1 cellular context compared by ENCODE assay signal in genomic region chr1:234533975-234534876, GRCh38.
A peak's percentile ranks its signal among the peaks of the same experiment; 100 is the strongest.
TF ChIP-seq lines count a peak whose summit lies in the region.

No MANE protein-coding gene starts in this region.

TF ChIP-seq in HEK293, 187 proteins besides CTCF, POLR2A, EP300 and RAD21 (continued from another document and continues in another):
- TF ChIP-seq, protein P1, sequence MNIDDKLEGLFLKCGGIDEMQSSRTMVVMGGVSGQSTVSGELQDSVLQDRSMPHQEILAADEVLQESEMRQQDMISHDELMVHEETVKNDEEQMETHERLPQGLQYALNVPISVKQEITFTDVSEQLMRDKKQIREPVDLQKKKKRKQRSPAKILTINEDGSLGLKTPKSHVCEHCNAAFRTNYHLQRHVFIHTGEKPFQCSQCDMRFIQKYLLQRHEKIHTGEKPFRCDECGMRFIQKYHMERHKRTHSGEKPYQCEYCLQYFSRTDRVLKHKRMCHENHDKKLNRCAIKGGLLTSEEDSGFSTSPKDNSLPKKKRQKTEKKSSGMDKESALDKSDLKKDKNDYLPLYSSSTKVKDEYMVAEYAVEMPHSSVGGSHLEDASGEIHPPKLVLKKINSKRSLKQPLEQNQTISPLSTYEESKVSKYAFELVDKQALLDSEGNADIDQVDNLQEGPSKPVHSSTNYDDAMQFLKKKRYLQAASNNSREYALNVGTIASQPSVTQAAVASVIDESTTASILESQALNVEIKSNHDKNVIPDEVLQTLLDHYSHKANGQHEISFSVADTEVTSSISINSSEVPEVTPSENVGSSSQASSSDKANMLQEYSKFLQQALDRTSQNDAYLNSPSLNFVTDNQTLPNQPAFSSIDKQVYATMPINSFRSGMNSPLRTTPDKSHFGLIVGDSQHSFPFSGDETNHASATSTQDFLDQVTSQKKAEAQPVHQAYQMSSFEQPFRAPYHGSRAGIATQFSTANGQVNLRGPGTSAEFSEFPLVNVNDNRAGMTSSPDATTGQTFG (tag by site-specific recombination; IDR thresholded peaks at IDR 0.05; ENCODE audit: borderline replicate concordance), result no peak
- no peak for TF ChIP-seq EGR2 (tag by site-specific recombination; IDR thresholded peaks at IDR 0.05; ENCODE audit: low read depth)
- TF ChIP-seq, protein P2, sequence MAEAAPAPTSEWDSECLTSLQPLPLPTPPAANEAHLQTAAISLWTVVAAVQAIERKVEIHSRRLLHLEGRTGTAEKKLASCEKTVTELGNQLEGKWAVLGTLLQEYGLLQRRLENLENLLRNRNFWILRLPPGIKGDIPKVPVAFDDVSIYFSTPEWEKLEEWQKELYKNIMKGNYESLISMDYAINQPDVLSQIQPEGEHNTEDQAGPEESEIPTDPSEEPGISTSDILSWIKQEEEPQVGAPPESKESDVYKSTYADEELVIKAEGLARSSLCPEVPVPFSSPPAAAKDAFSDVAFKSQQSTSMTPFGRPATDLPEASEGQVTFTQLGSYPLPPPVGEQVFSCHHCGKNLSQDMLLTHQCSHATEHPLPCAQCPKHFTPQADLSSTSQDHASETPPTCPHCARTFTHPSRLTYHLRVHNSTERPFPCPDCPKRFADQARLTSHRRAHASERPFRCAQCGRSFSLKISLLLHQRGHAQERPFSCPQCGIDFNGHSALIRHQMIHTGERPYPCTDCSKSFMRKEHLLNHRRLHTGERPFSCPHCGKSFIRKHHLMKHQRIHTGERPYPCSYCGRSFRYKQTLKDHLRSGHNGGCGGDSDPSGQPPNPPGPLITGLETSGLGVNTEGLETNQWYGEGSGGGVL (tag by site-specific recombination; IDR thresholded peaks at IDR 0.05), result no peak
- no peak for TF ChIP-seq ZNF701 (tag by site-specific recombination; IDR thresholded peaks at IDR 0.05)
- peak; percentile 37; the same call in 1 of the 2 replicates for TF ChIP-seq ZBTB20 (tag by site-specific recombination; IDR thresholded peaks at IDR 0.05)
- no peak for TF ChIP-seq YY2 (tag by site-specific recombination; IDR thresholded peaks at IDR 0.05)
- no peak for TF ChIP-seq KLF9 (tag by site-specific recombination; IDR thresholded peaks at IDR 0.05; ENCODE audit: low read depth)
- peak; percentile 30; the same call in 1 of the 2 replicates for TF ChIP-seq ZFP69B (tag by site-specific recombination; IDR thresholded peaks at IDR 0.05)
- no peak for TF ChIP-seq HOXC10 (CRISPR knock-in tag; IDR thresholded peaks at IDR 0.05)
- TF ChIP-seq ZNF837 (tag by site-specific recombination; IDR thresholded peaks at IDR 0.05), result no peak
- TF ChIP-seq ZNF654 (tag by site-specific recombination; IDR thresholded peaks at IDR 0.05; ENCODE audit: low read depth), result no peak
- TF ChIP-seq ZNF624 (tag by site-specific recombination; IDR thresholded peaks at IDR 0.05), result no peak
- no peak for TF ChIP-seq ZNF658 (tag by site-specific recombination; IDR thresholded peaks at IDR 0.05)
- TF ChIP-seq, protein P3, sequence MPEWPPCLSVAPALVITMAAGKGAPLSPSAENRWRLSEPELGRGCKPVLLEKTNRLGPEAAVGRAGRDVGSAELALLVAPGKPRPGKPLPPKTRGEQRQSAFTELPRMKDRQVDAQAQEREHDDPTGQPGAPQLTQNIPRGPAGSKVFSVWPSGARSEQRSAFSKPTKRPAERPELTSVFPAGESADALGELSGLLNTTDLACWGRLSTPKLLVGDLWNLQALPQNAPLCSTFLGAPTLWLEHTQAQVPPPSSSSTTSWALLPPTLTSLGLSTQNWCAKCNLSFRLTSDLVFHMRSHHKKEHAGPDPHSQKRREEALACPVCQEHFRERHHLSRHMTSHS (tag by site-specific recombination; IDR thresholded peaks at IDR 0.05), result peak; percentile 76; the same call in 1 of the 2 replicates
- no peak for TF ChIP-seq ZNF416 (tag by site-specific recombination; IDR thresholded peaks at IDR 0.05)
- TF ChIP-seq ZBTB21 (tag by site-specific recombination; IDR thresholded peaks at IDR 0.05), result peak; percentile 52; the same call in 1 of the 2 replicates
- TF ChIP-seq SCRT1 (tag by site-specific recombination; IDR thresholded peaks at IDR 0.05; ENCODE audit: borderline replicate concordance), result no peak
- no peak for TF ChIP-seq ZNF23 (tag by site-specific recombination; IDR thresholded peaks at IDR 0.05; ENCODE audit: borderline replicate concordance)
- TF ChIP-seq ZNF621 (tag by site-specific recombination; IDR thresholded peaks at IDR 0.05), result no peak
- TF ChIP-seq TCF7L2 (IDR thresholded peaks at IDR 0.05; ENCODE audit: borderline replicate concordance, low read depth, low read length), result 0 out of 2 replicates have a peak, but pooled peaks have one; percentile 17
- no peak for TF ChIP-seq SP3 (tag by site-specific recombination; IDR thresholded peaks at IDR 0.05)
- TF ChIP-seq IKZF3 (tag by site-specific recombination; IDR thresholded peaks at IDR 0.05), result peak; percentile 73; the same call in 1 of the 2 replicates
- no peak for TF ChIP-seq ZNF169 (tag by site-specific recombination; IDR thresholded peaks at IDR 0.05)
- peak; percentile 30; the same call in 1 of the 2 replicates for TF ChIP-seq ZNF596 (tag by site-specific recombination; IDR thresholded peaks at IDR 0.05)
- TF ChIP-seq ZNF112 (tag by site-specific recombination; IDR thresholded peaks at IDR 0.05), result no peak
- TF ChIP-seq ZFP41 (tag by site-specific recombination; IDR thresholded peaks at IDR 0.05; ENCODE audit: borderline replicate concordance), result no peak
- TF ChIP-seq PRDM10 (tag by site-specific recombination; IDR thresholded peaks at IDR 0.05), result peak; percentile 31
- no peak; the same call in 1 of the 2 replicates for TF ChIP-seq ZNF692 (tag by site-specific recombination; IDR thresholded peaks at IDR 0.05)
- TF ChIP-seq, protein P4, sequence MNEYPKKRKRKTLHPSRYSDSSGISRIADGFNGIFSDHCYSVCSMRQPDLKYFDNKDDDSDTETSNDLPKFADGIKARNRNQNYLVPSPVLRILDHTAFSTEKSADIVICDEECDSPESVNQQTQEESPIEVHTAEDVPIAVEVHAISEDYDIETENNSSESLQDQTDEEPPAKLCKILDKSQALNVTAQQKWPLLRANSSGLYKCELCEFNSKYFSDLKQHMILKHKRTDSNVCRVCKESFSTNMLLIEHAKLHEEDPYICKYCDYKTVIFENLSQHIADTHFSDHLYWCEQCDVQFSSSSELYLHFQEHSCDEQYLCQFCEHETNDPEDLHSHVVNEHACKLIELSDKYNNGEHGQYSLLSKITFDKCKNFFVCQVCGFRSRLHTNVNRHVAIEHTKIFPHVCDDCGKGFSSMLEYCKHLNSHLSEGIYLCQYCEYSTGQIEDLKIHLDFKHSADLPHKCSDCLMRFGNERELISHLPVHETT (tag by site-specific recombination; IDR thresholded peaks at IDR 0.05), result no peak
- TF ChIP-seq ZNF514 (tag by site-specific recombination; IDR thresholded peaks at IDR 0.05), result no peak
- 0 out of 2 replicates have a peak, but pooled peaks have one; percentile 26 for TF ChIP-seq TSHZ1 (tag by site-specific recombination; IDR thresholded peaks at IDR 0.05; ENCODE audit: borderline replicate concordance)
- TF ChIP-seq ZNF560 (tag by site-specific recombination; IDR thresholded peaks at IDR 0.05; ENCODE audit: borderline replicate concordance), result no peak
- TF ChIP-seq ZNF792 (tag by site-specific recombination; IDR thresholded peaks at IDR 0.05), result no peak
- no peak for TF ChIP-seq ZNF529 (tag by site-specific recombination; IDR thresholded peaks at IDR 0.05; ENCODE audit: insufficient replicate concordance)
- no peak for TF ChIP-seq BCL11A (tag by site-specific recombination; IDR thresholded peaks at IDR 0.05; ENCODE audit: low read depth)
- peak; percentile 88 for TF ChIP-seq OSR2 (tag by site-specific recombination; IDR thresholded peaks at IDR 0.05)
- TF ChIP-seq ZNF211 (tag by site-specific recombination; IDR thresholded peaks at IDR 0.05; ENCODE audit: low read depth), result no peak
- TF ChIP-seq SCRT2 (tag by site-specific recombination; IDR thresholded peaks at IDR 0.05), result no peak
- TF ChIP-seq ZNF670 (tag by site-specific recombination; IDR thresholded peaks at IDR 0.05; ENCODE audit: low read depth), result no peak
- TF ChIP-seq ZSCAN16 (tag by site-specific recombination; IDR thresholded peaks at IDR 0.05), result no peak
- TF ChIP-seq ZNF600 (tag by site-specific recombination; IDR thresholded peaks at IDR 0.05), result 0 out of 2 replicates have a peak, but pooled peaks have one; percentile 11
- no peak for TF ChIP-seq ZNF114 (tag by site-specific recombination; IDR thresholded peaks at IDR 0.05)
- no peak for TF ChIP-seq HOXD13 (CRISPR knock-in tag; IDR thresholded peaks at IDR 0.05; ENCODE audit: borderline replicate concordance)
- TF ChIP-seq ZBTB10 (tag by site-specific recombination; IDR thresholded peaks at IDR 0.05), result no peak
- TF ChIP-seq ZNF19 (tag by site-specific recombination; IDR thresholded peaks at IDR 0.05; ENCODE audit: low read depth), result no peak
- no peak for TF ChIP-seq ZNF501 (tag by site-specific recombination; IDR thresholded peaks at IDR 0.05)
- TF ChIP-seq ZNF830 (tag by site-specific recombination; IDR thresholded peaks at IDR 0.05; ENCODE audit: low read depth), result no peak
- no peak for TF ChIP-seq ZNF174 (tag by site-specific recombination; IDR thresholded peaks at IDR 0.05)
- no peak for TF ChIP-seq ZNF202 (tag by site-specific recombination; IDR thresholded peaks at IDR 0.05; ENCODE audit: borderline replicate concordance)
